ENCODE assay signal across 21 cellular contexts in genomic region chr10:6576326-6576725, GRCh38. TPM values are rescaled to one million over a fixed set of nuclear protein-coding genes. Genes with fewer than 3 reads are reported as not detected.
A peak's percentile ranks its signal among the peaks of the same experiment; 100 is the strongest.
DNase-seq lines count a peak whose midpoint lies in the region; ATAC-seq and TF ChIP-seq lines count a peak whose summit lies in the region.
"Had no signal": no experiment of that assay in that cellular context is flagged by ENCODE, and none has a peak within 500 bp of the region (broad histone marks: within the 10 kb centered on the region; RNA-seq: fewer than 3 reads in every experiment).

No MANE protein-coding gene starts in this region.

- POLR2A ChIA-PET in CD4-positive, alpha-beta T cell (lab: Charles Lee), result interaction anchor here (0.6 to 8.8 kb wide), 9 partner anchors 12 to 60 kb away, joined by 3 to 104 read pairs (median 4); no protein-coding TSS in a partner anchor

- H3K9me3 Mint-ChIP-seq in CD4-positive, alpha-beta T cell, result no peaks in the 10 kb centered on the region
- no peaks in the 10 kb centered on the region for H3K9me3 Mint-ChIP-seq in central memory CD8-positive, alpha-beta T cell
- H3K9me3 Mint-ChIP-seq: activated naive CD4-positive, alpha-beta T cell treated with anti-CD3 and anti-CD28 coated beads, Interleukin-2, amount 50 U/mL, for 72 hours; dendritic cell treated with granulocyte-macrophage colony-stimulating factor and Interleukin-4, amounts not matched to agents 40 ng/mL and 50 ng/mL, for 4 days had no signal

- CTCF ChIA-PET in CD4-positive, alpha-beta T cell (lab: Charles Lee), result interaction anchor here (2.6 kb wide), 1 partner anchor 25 kb away, joined by 16 read pairs; no protein-coding TSS in a partner anchor

- H3K4me1 ChIP-seq in BLaER1 treated with 17β-estradiol and CSF1 and Interleukin-3, amounts not matched to agents 10 nM and 100 nM, result peaks cover 11 to 64% (median 52%) of the 10 kb centered on the region in 10 experiments; a peak in 19 of 20 replicates
- H3K4me1 ChIP-seq: BE2C, breast epithelium, prostate gland had no signal

- H3K4me3 Mint-ChIP-seq in CD4-positive, alpha-beta T cell, result peak overlapping the region; percentile 85
- peak overlapping the region; percentile 96 for H3K4me3 Mint-ChIP-seq in T-helper 17 cell
- H3K4me3 Mint-ChIP-seq in central memory CD8-positive, alpha-beta T cell, result peak overlapping the region; percentile 70
- H3K4me3 Mint-ChIP-seq: dendritic cell treated with granulocyte-macrophage colony-stimulating factor and Interleukin-4, amounts not matched to agents 40 ng/mL and 50 ng/mL, for 4 days had no signal

- H3K4me2 ChIP-seq in BLaER1 treated with 17β-estradiol and CSF1 and Interleukin-3, amounts not matched to agents 10 nM and 100 nM, result peak overlapping the region; percentile 38 to 77 (median 54); a peak in 20 of 22 replicates
- H3K4me2 ChIP-seq: PC-9 had no signal

- intact Hi-C loops in CD4-positive, alpha-beta T cell (cut with DNase I, micrococcal nuclease), result loop anchor here (1.0 to 5.0 kb wide), 5 partner anchors 13 to 99 kb away; no protein-coding TSS in a partner anchor

- in situ Hi-C loops in G401 (cut with HindIII; ENCODE audit: low sequenced_read_pairs), result no loop called here

- no peaks in the 10 kb centered on the region for H3K27me3 Mint-ChIP-seq in CD4-positive, alpha-beta T cell
- no peaks in the 10 kb centered on the region for H3K27me3 Mint-ChIP-seq in T-helper 17 cell
- H3K27me3 Mint-ChIP-seq in central memory CD8-positive, alpha-beta T cell, result no peaks in the 10 kb centered on the region

- TF ChIP-seq CTCF in CD4-positive, alpha-beta T cell (IDR thresholded peaks at IDR 0.05), result no peak

- peaks cover 80% of the 10 kb centered on the region for H3K4me1 Mint-ChIP-seq in CD4-positive, alpha-beta T cell (ENCODE audit: low read depth)
- peaks cover 63% of the 10 kb centered on the region for H3K4me1 Mint-ChIP-seq in T-helper 17 cell
- peaks cover 82% of the 10 kb centered on the region for H3K4me1 Mint-ChIP-seq in central memory CD8-positive, alpha-beta T cell

- peak; percentile 24 for ATAC-seq in CD4-positive, alpha-beta T cell (ENCODE audit: poor library complexity)
- peak; percentile 22 for ATAC-seq in T-helper 17 cell
- no peak for ATAC-seq in central memory CD8-positive, alpha-beta T cell (replicated peaks; ENCODE audit: extremely low read depth, poor library complexity, severe bottlenecking)
- ATAC-seq: activated naive CD4-positive, alpha-beta T cell treated with anti-CD3 and anti-CD28 coated beads, Interleukin-2, amount 50 U/mL, for 72 hours; gastrocnemius medialis had no signal

- DNase-seq in CD4-positive, alpha-beta T cell, result no peak
- DNase-seq in T-helper 17 cell (no peak), AG20443 (ENCODE audit: low spot score) (no peak), G401 (ENCODE audit: low spot score) (no peak), ecto neural progenitor cell (ENCODE audit: low spot score) (no peak)
- DNase-seq in central memory CD8-positive, alpha-beta T cell (ENCODE audit: low spot score in 2 of 2), result no peak
- DNase-seq: BE2C, erythroblast, gastrocnemius medialis, mesendoderm, NCI-H1417 treated with DMSO at 0.1 percent for 48 hours, NCI-H82, PC-9 had no signal

- peak overlapping the region; percentile 77 for H3K27ac Mint-ChIP-seq in CD4-positive, alpha-beta T cell
- peak overlapping the region; percentile 96 for H3K27ac Mint-ChIP-seq in T-helper 17 cell
- peak overlapping the region; percentile 58 for H3K27ac Mint-ChIP-seq in central memory CD8-positive, alpha-beta T cell (ENCODE audit: low read depth)
- H3K27ac Mint-ChIP-seq: dendritic cell treated with granulocyte-macrophage colony-stimulating factor and Interleukin-4, amounts not matched to agents 40 ng/mL and 50 ng/mL, for 4 days had no signal

- H3K36me3 Mint-ChIP-seq in CD4-positive, alpha-beta T cell (ENCODE audit: low read depth), result peaks cover 52% of the 10 kb centered on the region
- H3K36me3 Mint-ChIP-seq in T-helper 17 cell (ENCODE audit: low read depth), result peaks cover 6% of the 10 kb centered on the region
- peaks cover 23% of the 10 kb centered on the region for H3K36me3 Mint-ChIP-seq in central memory CD8-positive, alpha-beta T cell (ENCODE audit: insufficient read depth)

- no peak overlapping the region for H3K27ac ChIP-seq in BLaER1 treated with 17β-estradiol and CSF1 and Interleukin-3, amounts not matched to agents 10 nM and 100 nM
- peak overlapping the region; percentile 24 for H3K27ac ChIP-seq in CD4-positive, alpha-beta T cell (ENCODE audit: low read depth, low read length)
- H3K27ac ChIP-seq: breast epithelium, gastrocnemius medialis, PC-9, prostate gland, SJSA1, thoracic aorta had no signal

- H3K4me3 ChIP-seq in BLaER1 treated with 17β-estradiol and CSF1 and Interleukin-3, amounts not matched to agents 10 nM and 100 nM, result no peak overlapping the region
- H3K4me3 ChIP-seq: breast epithelium, gastrocnemius medialis, PC-9, prostate gland, SJSA1, skin epidermis, thoracic aorta had no signal

- peaks cover 0 to 19% (median 5%) of the 10 kb centered on the region in 11 experiments; a peak in 11 of 22 replicates for H3K27me3 ChIP-seq in BLaER1 treated with 17β-estradiol and CSF1 and Interleukin-3, amounts not matched to agents 10 nM and 100 nM
- no peaks in the 10 kb centered on the region for H3K27me3 ChIP-seq in CD4-positive, alpha-beta T cell (ENCODE audit: control insufficient read depth, insufficient read depth, low read length)
- H3K27me3 ChIP-seq: gastrocnemius medialis had no signal

- no peaks in the 10 kb centered on the region for H3K9me3 ChIP-seq in BLaER1 treated with 17β-estradiol and CSF1 and Interleukin-3, amounts not matched to agents 10 nM and 100 nM (replicated peaks in 1 of 11)
- H3K9me3 ChIP-seq in CD4-positive, alpha-beta T cell (ENCODE audit: control insufficient read depth, low read length), result no peaks in the 10 kb centered on the region
- H3K9me3 ChIP-seq in T-helper 17 cell (ENCODE audit: control insufficient read depth, low read length, poor library complexity, severe bottlenecking), result no peaks in the 10 kb centered on the region
- H3K9me3 ChIP-seq: BE2C, breast epithelium, gastrocnemius medialis, prostate gland, SJSA1, thoracic aorta had no signal

- H4K20me1 ChIP-seq in BLaER1 treated with 17β-estradiol and CSF1 and Interleukin-3, amounts not matched to agents 10 nM and 100 nM, result peaks cover 0 to 7% (median 0%) of the 10 kb centered on the region in 11 experiments; a peak in 4 of 22 replicates

- H3K9ac ChIP-seq in BLaER1 treated with 17β-estradiol and CSF1 and Interleukin-3, amounts not matched to agents 10 nM and 100 nM, result no peak overlapping the region

- H3K36me3 ChIP-seq in BLaER1 treated with 17β-estradiol and CSF1 and Interleukin-3, amounts not matched to agents 10 nM and 100 nM, result no peaks in the 10 kb centered on the region
- H3K36me3 ChIP-seq: BE2C, breast epithelium, gastrocnemius medialis, prostate gland, SJSA1, thoracic aorta had no signal

RNA-seq across cellular contexts. Expression of gene PRKCQ, which starts 3.8 kb away (rescaled TPM):
- 10 to 100 TPM; 43.4 to 43.9 TPM for total RNA-seq in CD4-positive, alpha-beta T cell
- 10 to 100 TPM; 66.3 to 70.0 TPM for total RNA-seq in T-helper 17 cell
- 0.27 and 0.55 TPM in 2 replicates for total RNA-seq in G401 (2014; rRNA removed; shearing (Covaris generic))
- total RNA-seq: SJSA1 had no signal

Comparison
In these comparisons a context has a peak if more than half of its experiments do, and no peak if none do; other contexts are left out.
1. RNA of gene PRKCQ, which starts 3.8 kb away (total RNA-seq): 66.3 to 70.0 TPM in T-helper 17 cell and 43.4 to 43.9 TPM in CD4-positive, alpha-beta T cell; 0.27 to 0.55 TPM in G401; every median in the first group is over 10 times any median in the second.
2. Peak in every context shown above with its lines, with median percentiles within 50 percentile points of each other: H3K27ac Mint-ChIP-seq and H3K4me3 Mint-ChIP-seq.